Comparison of ENCODE assay signal across 27 cellular contexts in genomic region chr17:238071-238963, GRCh38. TPM values are rescaled to one million over a fixed set of nuclear protein-coding genes. Genes with fewer than 3 reads are reported as not detected.
DNase-seq lines count a peak whose midpoint lies in the region; ATAC-seq, FAIRE-seq and TF ChIP-seq lines count a peak whose summit lies in the region.
"Had no signal": no experiment of that assay in that cellular context is flagged by ENCODE, and none has a peak within 500 bp of the region (broad histone marks: within the 10 kb centered on the region; RNA-seq: fewer than 3 reads in every experiment).

No MANE protein-coding gene starts in this region.

- H3K27ac Mint-ChIP-seq in activated CD8-positive, alpha-beta memory T cell treated with anti-CD3 and anti-CD28 coated beads, Interleukin-2, amount 10 ng/mL, durations not matched to agents 7 days and 5 days: peak overlapping the region; percentile 62
- no peak overlapping the region for H3K27ac Mint-ChIP-seq in chondrocyte (ENCODE audit: unreplicated experiment)
- no peak overlapping the region for H3K27ac Mint-ChIP-seq in immature natural killer cell
- H3K27ac Mint-ChIP-seq: natural killer cell had no signal

- H3K36me3 ChIP-seq in HEK293 (ENCODE audit: control insufficient read depth in 2 of 2, insufficient read depth in 1 of 2, low read length in 2 of 2) (no peaks in the 10 kb centered on the region), sigmoid colon (no peaks in the 10 kb centered on the region)
- H3K36me3 ChIP-seq: ascending aorta, BE2C, gastrocnemius medialis had no signal

- H3K27me3 Mint-ChIP-seq in activated CD8-positive, alpha-beta memory T cell treated with anti-CD3 and anti-CD28 coated beads, Interleukin-2, amount 10 ng/mL, durations not matched to agents 7 days and 5 days: no peaks in the 10 kb centered on the region
- H3K27me3 Mint-ChIP-seq in chondrocyte (ENCODE audit: low read depth) (no peaks in the 10 kb centered on the region), immature natural killer cell (ENCODE audit: low read depth in 3 of 3) (peaks cover 0 to 4% (median 0%) of the 10 kb centered on the region in 3 donors)

- no peak for TF ChIP-seq POLR2A in sigmoid colon (IDR thresholded peaks at IDR 0.05)
- TF ChIP-seq POLR2A in H54 (IDR thresholded peaks at IDR 0.05; ENCODE audit: low read depth, low read length): no peak

- no peak overlapping the region for H3K27ac ChIP-seq in HEK293 (ENCODE audit: extremely low read depth, low read depth, low read length)
- H3K27ac ChIP-seq in sigmoid colon: no peak overlapping the region
- H3K27ac ChIP-seq: ascending aorta, gastrocnemius medialis, parathyroid adenoma had no signal

- CTCF ChIA-PET in activated CD8-positive, alpha-beta memory T cell treated with anti-CD3 and anti-CD28 coated beads, Interleukin-2, amount 10 ng/mL, durations not matched to agents 7 days and 5 days (lab: Charles Lee): interaction anchor here (1.0 kb wide), 1 partner anchor 12 kb away, joined by 3 read pairs; no protein-coding TSS in a partner anchor
- CTCF ChIA-PET in HEK293 (lab: Yijun Ruan, JAX): interaction anchor here (1.8 kb wide), 1 partner anchor 71 kb away, joined by 6 read pairs; no protein-coding TSS in a partner anchor

- H3K27me3 ChIP-seq in sigmoid colon: no peaks in the 10 kb centered on the region
- H3K27me3 ChIP-seq: ascending aorta, BE2C, gastrocnemius medialis had no signal

- POLR2A ChIA-PET in HEK293 (lab: Yijun Ruan, JAX): no interaction called here

- H3K9me3 Mint-ChIP-seq in activated CD8-positive, alpha-beta memory T cell treated with anti-CD3 and anti-CD28 coated beads, Interleukin-2, amount 10 ng/mL, durations not matched to agents 7 days and 5 days (ENCODE audit: low read depth): no peaks in the 10 kb centered on the region
- H3K9me3 Mint-ChIP-seq in chondrocyte (ENCODE audit: low read depth) (no peaks in the 10 kb centered on the region), immature natural killer cell (no peaks in the 10 kb centered on the region)
- H3K9me3 Mint-ChIP-seq: mesothelial cell of epicardium, natural killer cell had no signal

- TF ChIP-seq EP300 in sigmoid colon (IDR thresholded peaks at IDR 0.05): no peak

- intact Hi-C loops in sigmoid colon (cut with DNase I): no loop called here

- FAIRE-seq in H54 (lab: Jason Lieb, UNC): no peak

- no peak overlapping the region for H3K4me3 ChIP-seq in HEK293 (ENCODE audit: low read depth, low read length)
- H3K4me3 ChIP-seq in sigmoid colon: no peak overlapping the region
- H3K4me3 ChIP-seq: ascending aorta, gastrocnemius medialis had no signal

- H3K4me1 ChIP-seq in HEK293 (ENCODE audit: control insufficient read depth, insufficient read depth, low read length) (no peaks in the 10 kb centered on the region), sigmoid colon (no peaks in the 10 kb centered on the region)
- H3K4me1 ChIP-seq: ascending aorta, BE2C, gastrocnemius medialis, parathyroid adenoma had no signal

- ATAC-seq in activated CD8-positive, alpha-beta memory T cell treated with anti-CD3 and anti-CD28 coated beads, Interleukin-2, amount 10 ng/mL, durations not matched to agents 7 days and 5 days: no peak
- ATAC-seq: gastrocnemius medialis, natural killer cell had no signal

- H3K9me3 ChIP-seq in HEK293 (ENCODE audit: control insufficient read depth, insufficient read depth, low read depth, low read length): no peaks in the 10 kb centered on the region
- H3K9me3 ChIP-seq in sigmoid colon: no peaks in the 10 kb centered on the region
- H3K9me3 ChIP-seq: ascending aorta, BE2C, gastrocnemius medialis had no signal

- H3K36me3 Mint-ChIP-seq in activated CD8-positive, alpha-beta memory T cell treated with anti-CD3 and anti-CD28 coated beads, Interleukin-2, amount 10 ng/mL, durations not matched to agents 7 days and 5 days: no peaks in the 10 kb centered on the region
- H3K36me3 Mint-ChIP-seq in chondrocyte (ENCODE audit: low read depth): no peaks in the 10 kb centered on the region
- peaks cover 0 to 3% (median 0%) of the 10 kb centered on the region in 3 donors for H3K36me3 Mint-ChIP-seq in immature natural killer cell
- H3K36me3 Mint-ChIP-seq: mesothelial cell of epicardium, natural killer cell had no signal

- H3K4me1 Mint-ChIP-seq in activated CD8-positive, alpha-beta memory T cell treated with anti-CD3 and anti-CD28 coated beads, Interleukin-2, amount 10 ng/mL, durations not matched to agents 7 days and 5 days: peaks cover 6% of the 10 kb centered on the region
- H3K4me1 Mint-ChIP-seq in chondrocyte (ENCODE audit: low read depth) (no peaks in the 10 kb centered on the region), immature natural killer cell (peaks cover 0 to 4% of the 10 kb centered on the region in 2 donors)

- no peak for DNase-seq in activated CD8-positive, alpha-beta memory T cell treated with anti-CD3 and anti-CD28 coated beads, Interleukin-2, amount 10 ng/mL, durations not matched to agents 7 days and 5 days
- DNase-seq in activated CD8-positive, alpha-beta memory T cell treated with anti-CD3 and anti-CD28 coated beads for 24 hours: no peak
- DNase-seq in chondrocyte (ENCODE audit: low spot score) (peak; percentile 25), sigmoid colon (peak; percentile 40), NCI-H146 (lab: John Stamatoyannopoulos, UW) (no peak), H54 (ENCODE audit: insufficient read length, low spot score) (no peak), immature natural killer cell (no peak)
- DNase-seq: activated CD4-positive, alpha-beta T cell treated with anti-CD3 and anti-CD28 coated beads, Interleukin-2, amount 50 U/mL, for 48 hours; activated naive CD4-positive, alpha-beta T cell treated with Interleukin-2 at 50 U/mL for 16 hours; activated T-cell treated with anti-CD3 and anti-CD28 coated beads, Interleukin-2, amount 50 U/mL, for 1 hour; BE2C; effector memory CD4-positive, alpha-beta T cell; gastrocnemius medialis; kidney glomerular epithelial cell; natural killer cell; NCI-H1436 treated with DMSO at 0.1 percent for 48 hours; NCI-H2171; OCI-M1; SIG-M5; stimulated activated CD4-positive, alpha-beta T cell treated with anti-CD3 and anti-CD28 coated beads, Interleukin-2, amount 100 ng/mL, for 24 hours; stimulated activated naive CD4-positive, alpha-beta T cell treated with Interleukin-2 at 50 U/mL for 16 hours; T-helper 1 cell; trophoblast cell had no signal

- TF ChIP-seq CTCF in HEK293 (tag by site-specific recombination; IDR thresholded peaks at IDR 0.05): no peak
- TF ChIP-seq CTCF in chondrocyte (IDR thresholded peaks at IDR 0.05): no peak
- no peak for TF ChIP-seq CTCF in sigmoid colon (IDR thresholded peaks at IDR 0.05)

- H3K4me3 Mint-ChIP-seq in activated CD8-positive, alpha-beta memory T cell treated with anti-CD3 and anti-CD28 coated beads, Interleukin-2, amount 10 ng/mL, durations not matched to agents 7 days and 5 days: no peak overlapping the region
- no peak overlapping the region for H3K4me3 Mint-ChIP-seq in chondrocyte (ENCODE audit: unreplicated experiment)
- no peak overlapping the region for H3K4me3 Mint-ChIP-seq in immature natural killer cell
- H3K4me3 Mint-ChIP-seq: mesothelial cell of epicardium, natural killer cell had no signal

- 89 to 91% methylated on average over 23 of the region's 23 CpGs for WGBS in sigmoid colon, 2 donors

TF ChIP-seq in HEK293, 187 proteins besides CTCF, POLR2A, EP300 and RAD21 (continues in another document):
- TF ChIP-seq ZNF529 (tag by site-specific recombination; IDR thresholded peaks at IDR 0.05; ENCODE audit: insufficient replicate concordance) (no peak), ZNF704 (tag by site-specific recombination; IDR thresholded peaks at IDR 0.05) (no peak), ZNF366 (tag by site-specific recombination; conservative IDR thresholded peaks at IDR 0.05) (peak; percentile 96), PRDM1 (tag by site-specific recombination; IDR thresholded peaks at IDR 0.05) (peak; percentile 93), ZNF776 (tag by site-specific recombination; IDR thresholded peaks at IDR 0.05; ENCODE audit: borderline replicate concordance) (0 out of 2 replicates have a peak, but pooled peaks have one; percentile 33), YY2 (tag by site-specific recombination; IDR thresholded peaks at IDR 0.05) (no peak), ZNF449 (tag by site-specific recombination; IDR thresholded peaks at IDR 0.05) (no peak), ZNF596 (tag by site-specific recombination; IDR thresholded peaks at IDR 0.05) (peak; percentile 74; the same call in 1 of the 2 replicates), ZNF114 (tag by site-specific recombination; IDR thresholded peaks at IDR 0.05) (no peak)

RNA-seq across cellular contexts. Expression of gene DOC2B, which starts 56.9 kb away (rescaled TPM):
- total RNA-seq in activated CD8-positive, alpha-beta memory T cell treated with anti-CD3 and anti-CD28 coated beads, Interleukin-2, amount 10 ng/mL, durations not matched to agents 7 days and 5 days: under 1 TPM in 1 of 2 experiments, not detected in 1; 0.05 TPM
- total RNA-seq in chondrocyte (0.31 to 0.64 TPM (median 0.32 TPM) in 3 replicates), sigmoid colon (10 to 100 TPM in 1 of 4 donors, 1 to 10 TPM in 3; 2.5 to 12.5 (median 6.9) TPM)
- polyA plus RNA-seq in sigmoid colon (1 to 10 TPM in 2 of 3 donors, under 1 TPM in 1; 0.46 to 7.4 (median 1.2) TPM), immature natural killer cell (not detected)

Comparison
In these comparisons a context has a peak if more than half of its experiments do, and no peak if none do; other contexts are left out.
1. DNase-seq: peak in chondrocyte (single experiment) and sigmoid colon (single experiment); none in activated CD8-positive, alpha-beta memory T cell treated with anti-CD3 and anti-CD28 coated beads, Interleukin-2, amount 10 ng/mL, durations not matched to agents 7 days and 5 days (single experiment), activated CD8-positive, alpha-beta memory T cell treated with anti-CD3 and anti-CD28 coated beads for 24 hours (single experiment), NCI-H146 (single experiment), H54 (single experiment) and immature natural killer cell (0 of 3).